ENCODE assay signal across 17 cellular contexts in genomic region chr2:202689898-202690297, GRCh38. TPM values are rescaled to one million over a fixed set of nuclear protein-coding genes. Genes with fewer than 3 reads are reported as not detected.
DNase-seq lines count a peak whose midpoint lies in the region; ATAC-seq, FAIRE-seq and TF ChIP-seq lines count a peak whose summit lies in the region.
"Had no signal": no experiment of that assay in that cellular context is flagged by ENCODE, and none has a peak within 500 bp of the region (broad histone marks: within the 10 kb centered on the region; RNA-seq: fewer than 3 reads in every experiment).

No MANE protein-coding gene starts in this region.

- peaks cover 6 to 60% (median 29%) of the 10 kb centered on the region in 4 donors for H3K4me1 Mint-ChIP-seq in CD4-positive, CD25-positive, alpha-beta regulatory T cell
- H3K4me1 Mint-ChIP-seq in naive B cell: peaks cover 26 to 74% (median 57%) of the 10 kb centered on the region in 3 donors

- H2AK5ac ChIP-seq in IMR-90 (ENCODE audit: low read depth, low read length): peak overlapping the region; percentile 50; the same call in 1 of the 2 replicates

- FAIRE-seq in bronchial epithelial cell (lab: Jason Lieb, UNC): no peak
- FAIRE-seq: H1 had no signal

- dilution Hi-C loops in IMR-90 (cut with HindIII; ENCODE audit: low sequenced_read_pairs, unreplicated experiment): no loop called here

- DNase-seq in CD4-positive, CD25-positive, alpha-beta regulatory T cell: no peak
- no peak for DNase-seq in IMR-90
- DNase-seq in bronchial epithelial cell (ENCODE audit: low read depth): peak; percentile 16
- no peak for DNase-seq in naive B cell
- no peak for DNase-seq in activated CD4-positive, CD25-positive, alpha-beta regulatory T cell (lab: John Stamatoyannopoulos, UW)
- DNase-seq in activated CD4-positive, alpha-beta T cell treated with anti-CD3 and anti-CD28 coated beads, Interleukin-2, amount 50 U/mL, for 48 hours: no peak
- no peak for DNase-seq in NCI-H1417 treated with DMSO at 0.1 percent for 48 hours (lab: John Stamatoyannopoulos, UW)
- DNase-seq: Calu3; CD4-positive, alpha-beta memory T cell; DMS53; NCI-H146; NCI-H2081; NCI-H510A; NCI-H774 had no signal

- H2BK120ac ChIP-seq in IMR-90 (ENCODE audit: low read depth, low read length): no peak overlapping the region

- peak overlapping the region in 2 of 3 donors; percentile 4 to 5 for H3K27ac Mint-ChIP-seq in CD4-positive, CD25-positive, alpha-beta regulatory T cell
- peak overlapping the region; percentile 5 to 91 (median 53) for H3K27ac Mint-ChIP-seq in naive B cell

- H3K23ac ChIP-seq in IMR-90 (ENCODE audit: low read depth, low read length): no peak overlapping the region

- POLR2A ChIA-PET in IMR-90 (lab: Charles Lee; ENCODE audit: unreplicated experiment): no interaction called here

- no peak for TF ChIP-seq POLR2A in IMR-90 (IDR thresholded peaks at IDR 0.05; ENCODE audit: low read depth, low read length)

- no peak overlapping the region for H3K4ac ChIP-seq in IMR-90 (ENCODE audit: low read depth, low read length)

- no peaks in the 10 kb centered on the region for H3K27me3 Mint-ChIP-seq in CD4-positive, CD25-positive, alpha-beta regulatory T cell
- no peaks in the 10 kb centered on the region for H3K27me3 Mint-ChIP-seq in naive B cell
- H3K27me3 Mint-ChIP-seq: CD4-positive, alpha-beta memory T cell had no signal

- H2BK20ac ChIP-seq in IMR-90 (ENCODE audit: low read depth, low read length): no peak overlapping the region

- no peak overlapping the region for H3K56ac ChIP-seq in IMR-90 (ENCODE audit: extremely low read depth, insufficient read depth, low read length)

- CTCF ChIA-PET in IMR-90 (lab: Yijun Ruan, JAX): no interaction called here

- H3K18ac ChIP-seq in IMR-90 (ENCODE audit: low read depth, low read length): no peak overlapping the region

- H2AFZ ChIP-seq in IMR-90 (replicated peaks; ENCODE audit: low read length, poor library complexity): no peak overlapping the region

- 0 out of 2 replicates have a peak, but pooled peaks cover 3% of the 10 kb centered on the region for H3K9me1 ChIP-seq in IMR-90 (ENCODE audit: insufficient read depth, low read length)

- TF ChIP-seq RAD21 in IMR-90 (IDR thresholded peaks at IDR 0.05; ENCODE audit: low read length): no peak

- H3K4me1 ChIP-seq in CD4-positive, CD25-positive, alpha-beta regulatory T cell (ENCODE audit: control insufficient read depth, insufficient read depth, low read length, poor library complexity, severe bottlenecking): no peaks in the 10 kb centered on the region
- H3K4me1 ChIP-seq in IMR-90 (ENCODE audit: control insufficient read depth, insufficient read depth, low read length): peaks cover 3% of the 10 kb centered on the region; the same call in 1 of the 2 replicates

- intact Hi-C loops in IMR-90 (cut with micrococcal nuclease): no loop called here

- H2BK5ac ChIP-seq in IMR-90 (ENCODE audit: low read depth, low read length, poor library complexity, severe bottlenecking): no peak overlapping the region

- H2AK9ac ChIP-seq in IMR-90 (replicated peaks; ENCODE audit: low read depth, low read length, poor library complexity): no peak overlapping the region

- H3K9me3 Mint-ChIP-seq in CD4-positive, CD25-positive, alpha-beta regulatory T cell: no peaks in the 10 kb centered on the region
- H3K9me3 Mint-ChIP-seq in naive B cell: no peaks in the 10 kb centered on the region
- H3K9me3 Mint-ChIP-seq: CD4-positive, alpha-beta memory T cell had no signal

- ATAC-seq in CD4-positive, CD25-positive, alpha-beta regulatory T cell (ENCODE audit: low read depth in 2 of 2): no peak
- no peak for ATAC-seq in IMR-90 (ENCODE audit: low read depth)
- ATAC-seq in naive B cell (ENCODE audit: low read depth in 2 of 2): no peak
- ATAC-seq: Right ventricle myocardium inferior had no signal

- H3K14ac ChIP-seq in IMR-90 (replicated peaks; ENCODE audit: low read depth, low read length): no peak overlapping the region

- H3K9me3 ChIP-seq in CD4-positive, CD25-positive, alpha-beta regulatory T cell (ENCODE audit: control insufficient read depth in 2 of 2, low read length in 2 of 2): no peaks in the 10 kb centered on the region
- H3K9me3 ChIP-seq in IMR-90 (ENCODE audit: control insufficient read depth, insufficient read depth, low read length): no peaks in the 10 kb centered on the region

- no peak overlapping the region for H4K8ac ChIP-seq in IMR-90 (ENCODE audit: low read depth in 2 of 2, low read length in 2 of 2)

- H4K5ac ChIP-seq in IMR-90 (ENCODE audit: low read depth, low read length): no peak overlapping the region

- no peaks in the 10 kb centered on the region for H3K36me3 Mint-ChIP-seq in CD4-positive, CD25-positive, alpha-beta regulatory T cell
- H3K36me3 Mint-ChIP-seq in naive B cell: no peaks in the 10 kb centered on the region

- H3K27ac ChIP-seq in CD4-positive, CD25-positive, alpha-beta regulatory T cell (ENCODE audit: insufficient read depth, low read length, poor library complexity, severe bottlenecking): no peak overlapping the region
- no peak overlapping the region for H3K27ac ChIP-seq in IMR-90 (ENCODE audit: insufficient read depth, low read length)
- H3K27ac ChIP-seq: KMS-11 had no signal

- no peaks in the 10 kb centered on the region for H3K36me3 ChIP-seq in CD4-positive, CD25-positive, alpha-beta regulatory T cell (ENCODE audit: control insufficient read depth, insufficient read depth, low read length)
- no peaks in the 10 kb centered on the region for H3K36me3 ChIP-seq in IMR-90 (ENCODE audit: control insufficient read depth, insufficient read depth, low read length)
- H3K36me3 ChIP-seq in bronchial epithelial cell (ENCODE audit: control insufficient read depth, insufficient read depth, low read length): no peaks in the 10 kb centered on the region

- TF ChIP-seq CTCF in IMR-90 (conservative IDR thresholded peaks at IDR 0.05; ENCODE audit: low read depth, low read length) (no peak), bronchial epithelial cell (IDR thresholded peaks at IDR 0.05; ENCODE audit: insufficient read depth, low read length, severe bottlenecking) (no peak)

- no peaks in the 10 kb centered on the region for H4K20me1 ChIP-seq in IMR-90 (ENCODE audit: insufficient read depth, low read length)

- peak overlapping the region in 2 of 4 donors; percentile 42 to 79 for H3K4me3 Mint-ChIP-seq in CD4-positive, CD25-positive, alpha-beta regulatory T cell
- H3K4me3 Mint-ChIP-seq in naive B cell: peak overlapping the region in 1 of 8 donors; percentile 23

- H4K91ac ChIP-seq in IMR-90 (ENCODE audit: insufficient read depth, low read depth, low read length): no peak overlapping the region

- H3K9ac ChIP-seq in IMR-90 (ENCODE audit: low read depth, low read length): no peak overlapping the region
- H3K9ac ChIP-seq: KMS-11 had no signal

- in situ Hi-C loops in IMR-90 (cut with MboI; ENCODE audit: low sequenced_read_pairs): no loop called here

- H3K79me1 ChIP-seq in IMR-90 (ENCODE audit: low read depth in 1 of 2, low read length in 2 of 2): peaks cover 0 to 3% of the 10 kb centered on the region in 2 experiments; a peak in 1 of 4 replicates

- no peak overlapping the region for H3K4me3 ChIP-seq in CD4-positive, CD25-positive, alpha-beta regulatory T cell (ENCODE audit: low read depth, low read length)
- H3K4me3 ChIP-seq in IMR-90 (ENCODE audit: insufficient read depth, low read depth, low read length): no peak overlapping the region
- H3K4me3 ChIP-seq in bronchial epithelial cell (ENCODE audit: low read depth, low read length): no peak overlapping the region

- no peak overlapping the region for H3K4me2 ChIP-seq in IMR-90 (ENCODE audit: low read depth, low read length)
- H3K4me2 ChIP-seq: KMS-11 had no signal

- no TSS peak for BruUV-seq in IMR-90 (replicated peaks; lab: Mats Ljungman, UMichigan)

- H3K27me3 ChIP-seq in CD4-positive, CD25-positive, alpha-beta regulatory T cell (ENCODE audit: control insufficient read depth, insufficient read depth, low read length): no peaks in the 10 kb centered on the region
- no peaks in the 10 kb centered on the region for H3K27me3 ChIP-seq in IMR-90 (ENCODE audit: control insufficient read depth, insufficient read depth, low read length)
- H3K27me3 ChIP-seq in bronchial epithelial cell (ENCODE audit: control insufficient read depth, insufficient read depth, low read length): no peaks in the 10 kb centered on the region

- 0 out of 3 replicates have a peak overlapping the region, but pooled peaks have one; percentile 31 for H2BK15ac ChIP-seq in IMR-90 (ENCODE audit: low read depth, low read length)

- no CpG with 5 or more reads among the region's 2 CpGs for WGBS in IMR-90 (ENCODE audit: extremely low coverage in 2 of 2, insufficient read length in 1 of 2), 2 experiments

TF ChIP-seq in IMR-90, 13 proteins besides CTCF, POLR2A, EP300 and RAD21:
- TF ChIP-seq MAFK (IDR thresholded peaks at IDR 0.05; ENCODE audit: low read depth, low read length) (no peak), BHLHE40 (IDR thresholded peaks at IDR 0.05; ENCODE audit: low read depth, low read length) (no peak), FOS (IDR thresholded peaks at IDR 0.05; ENCODE audit: low read depth, low read length) (no peak), CHD1 (IDR thresholded peaks at IDR 0.05; ENCODE audit: low read depth, low read length) (no peak), CEBPB (IDR thresholded peaks at IDR 0.05; ENCODE audit: low read depth, low read length) (no peak), RCOR1 (IDR thresholded peaks at IDR 0.05; ENCODE audit: insufficient replicate concordance, low read length) (no peak)
- TF ChIP-seq, protein P1, sequence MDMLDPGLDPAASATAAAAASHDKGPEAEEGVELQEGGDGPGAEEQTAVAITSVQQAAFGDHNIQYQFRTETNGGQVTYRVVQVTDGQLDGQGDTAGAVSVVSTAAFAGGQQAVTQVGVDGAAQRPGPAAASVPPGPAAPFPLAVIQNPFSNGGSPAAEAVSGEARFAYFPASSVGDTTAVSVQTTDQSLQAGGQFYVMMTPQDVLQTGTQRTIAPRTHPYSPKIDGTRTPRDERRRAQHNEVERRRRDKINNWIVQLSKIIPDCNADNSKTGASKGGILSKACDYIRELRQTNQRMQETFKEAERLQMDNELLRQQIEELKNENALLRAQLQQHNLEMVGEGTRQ (IDR thresholded peaks at IDR 0.05; ENCODE audit: low read depth, low read length): no peak

RNA-seq across cellular contexts. Expression of gene FAM117B, which starts 55.1 kb away (rescaled TPM):
- 17.8 TPM for total RNA-seq in CD4-positive, CD25-positive, alpha-beta regulatory T cell
- 10 to 100 TPM in 1 of 4 donors, 1 to 10 TPM in 3; 4.8 to 10.6 (median 7.5) TPM for polyA plus RNA-seq in CD4-positive, CD25-positive, alpha-beta regulatory T cell
- total RNA-seq in IMR-90 (2012; rRNA removed) (0.54 and 1.1 TPM in 2 replicates), bronchial epithelial cell (2.6 TPM in 2 replicates)
- polyA plus RNA-seq in IMR-90 (2012; rRNA removed) (0.66 and 0.79 TPM in 2 replicates), naive B cell (ENCODE audit: low read depth in 6 of 6) (10 to 100 TPM; 17.7 to 31.3 (median 21.8) TPM)
- 0.32 and 0.38 TPM in 2 replicates for polyA plus RNA-seq in IMR-90 (2012; cell fraction: cytosol; rRNA removed)
- 0.25 and 1.0 TPM in 2 replicates for polyA plus RNA-seq in IMR-90 (2012; cell fraction: nucleus; rRNA removed; ENCODE audit: low replicate concordance)
